Comparison of ENCODE assay signal across 8 cellular contexts in genomic region chr1:40802078-40803075, GRCh38. TPM values are rescaled to one million over a fixed set of nuclear protein-coding genes. Genes with fewer than 3 reads are reported as not detected.
DNase-seq lines count a peak whose midpoint lies in the region; ATAC-seq and TF ChIP-seq lines count a peak whose summit lies in the region.

No MANE protein-coding gene starts in this region.

- H3K9me3 Mint-ChIP-seq in naive B cell, result no peaks in the 10 kb centered on the region

- intact Hi-C loops in esophagus squamous epithelium (cut with DNase I), result no loop called here

- peaks cover 18 to 74% (median 30%) of the 10 kb centered on the region in 3 donors for H3K4me1 ChIP-seq in esophagus squamous epithelium

- H3K4me1 Mint-ChIP-seq in naive B cell, result peaks cover 19 to 40% (median 36%) of the 10 kb centered on the region in 3 donors

- H3K36me3 ChIP-seq in esophagus squamous epithelium, result no peaks in the 10 kb centered on the region

- no peak for TF ChIP-seq CTCF in esophagus squamous epithelium (IDR thresholded peaks at IDR 0.05)

- H3K27ac ChIP-seq in esophagus squamous epithelium, result peak overlapping the region; percentile 71 to 88 (median 86)

- H3K27me3 Mint-ChIP-seq in naive B cell, result peaks cover 0 to 3% (median 0%) of the 10 kb centered on the region in 3 donors

- H3K36me3 Mint-ChIP-seq in naive B cell, result no peaks in the 10 kb centered on the region

- H3K27ac Mint-ChIP-seq in naive B cell, result peak overlapping the region in 3 of 6 donors; percentile 66 to 93 (median 86)

- H3K9me3 ChIP-seq in esophagus squamous epithelium, result no peaks in the 10 kb centered on the region

- peak overlapping the region; percentile 76 to 88 (median 82) for H3K4me3 Mint-ChIP-seq in naive B cell

- H3K4me3 ChIP-seq in esophagus squamous epithelium, result peak overlapping the region; percentile 24 to 67 (median 37)

- ATAC-seq in HG02798 (IDR thresholded peaks at IDR 0.05; ENCODE audit: poor library complexity, unreplicated experiment), result peak; percentile 68
- peak; percentile 82 to 85 for ATAC-seq in naive B cell (ENCODE audit: low read depth in 2 of 2)

- TF ChIP-seq POLR2A in esophagus squamous epithelium (IDR thresholded peaks at IDR 0.05), result no peak

- 3 to 41% methylated on average over 8 to 25 of the region's 60 CpGs for WGBS in esophagus squamous epithelium, 2 donors

- H3K27me3 ChIP-seq in esophagus squamous epithelium, result no peaks in the 10 kb centered on the region

- DNase-seq in EH (ENCODE audit: low read depth), result peak; percentile 85
- peak; percentile 91 for DNase-seq in NCI-H774 (lab: John Stamatoyannopoulos, UW)
- DNase-seq in activated T-cell treated with anti-CD3 and anti-CD28 coated beads for 4 hours, result peak; percentile 82
- peak; percentile 32 for DNase-seq in esophagus squamous epithelium (lab: John Stamatoyannopoulos, UW)
- DNase-seq in naive B cell, result peak; percentile 74
- peak; percentile 69 to 79 for DNase-seq in stimulated activated CD8-positive, alpha-beta memory T cell treated with anti-CD3 and anti-CD28 coated beads, Interleukin-7, amount 100 ng/mL, for 48 hours (ENCODE audit: extremely low read depth in 1 of 2, low read depth in 1 of 2)
- DNase-seq in A172 (ENCODE audit: low spot score), result no peak

RNA-seq across cellular contexts. Expression of gene KCNQ4, which starts 18.8 kb away (rescaled TPM):
- total RNA-seq in esophagus squamous epithelium, result 1 to 10 TPM in 1 of 4 donors, under 1 TPM in 3; 0.50 to 2.1 (median 0.81) TPM
- under 1 TPM in 1 of 6 donors, not detected in 5; 0.11 TPM for polyA plus RNA-seq in naive B cell (ENCODE audit: low read depth in 6 of 6)
- not detected in 2 replicates for total RNA-seq in A172 (2014; rRNA removed; shearing (Covaris generic))

RNA-seq across cellular contexts. Expression of gene CITED4, which starts 59.8 kb away (rescaled TPM):
- 10 to 100 TPM; 12.2 to 40.6 (median 22.1) TPM for total RNA-seq in esophagus squamous epithelium
- polyA plus RNA-seq in naive B cell (ENCODE audit: low read depth in 6 of 6), result 1 to 10 TPM; 1.2 to 3.2 (median 2.5) TPM
- total RNA-seq in A172 (2014; rRNA removed; shearing (Covaris generic)), result 4.1 and 5.3 TPM in 2 replicates
